ENCODE assay signal across 1 cellular context in genomic region chr1:150320667-150320978, GRCh38.
TF ChIP-seq lines count a peak whose summit lies in the region.

No MANE protein-coding gene starts in this region.

TF ChIP-seq in IMR-90, 13 proteins besides CTCF, POLR2A, EP300 and RAD21:
- no peak for TF ChIP-seq CEBPB (IDR thresholded peaks at IDR 0.05; ENCODE audit: low read depth, low read length)
- no peak for TF ChIP-seq MAZ (IDR thresholded peaks at IDR 0.05; ENCODE audit: borderline replicate concordance, low read depth, low read length)
- TF ChIP-seq CHD1 (IDR thresholded peaks at IDR 0.05; ENCODE audit: low read depth, low read length), result no peak
- TF ChIP-seq RCOR1 (IDR thresholded peaks at IDR 0.05; ENCODE audit: insufficient replicate concordance, low read length), result no peak
- no peak for TF ChIP-seq FOS (IDR thresholded peaks at IDR 0.05; ENCODE audit: low read depth, low read length)
- no peak for TF ChIP-seq SMC3 (IDR thresholded peaks at IDR 0.05; ENCODE audit: low read depth, low read length)
- TF ChIP-seq ELK1 (IDR thresholded peaks at IDR 0.05; ENCODE audit: borderline replicate concordance, low read depth, low read length), result no peak
- TF ChIP-seq MAFK (IDR thresholded peaks at IDR 0.05; ENCODE audit: low read depth, low read length), result no peak
